In genomic region chr4:145847764-145848163, GRCh38 we compare ENCODE assay signal across 20 cellular contexts.
DNase-seq lines count a peak whose midpoint lies in the region; ATAC-seq, FAIRE-seq and TF ChIP-seq lines count a peak whose summit lies in the region.
"Had no signal": no experiment of that assay in that cellular context is flagged by ENCODE, and none has a peak within 500 bp of the region (broad histone marks: within the 10 kb centered on the region; RNA-seq: fewer than 3 reads in every experiment).

No MANE protein-coding gene starts in this region.

- DNase-seq in H9 (no peak), endothelial cell of umbilical vein (ENCODE audit: low read depth, low spot score) (no peak), memory B cell (ENCODE audit: low spot score in 2 of 2) (no peak), substantia nigra (lab: John Stamatoyannopoulos, UW) (peak in 18 of 49 donors; percentile 5 to 68 (median 16)), dedifferentiated amniotic fluid mesenchymal stem cell (ENCODE audit: extremely low spot score) (no peak), SKM-1 treated with dmso at 0.1 percent for 144 hours (lab: John Stamatoyannopoulos, UW; ENCODE audit: unreplicated experiment) (no peak)
- no peak for DNase-seq in activated CD4-positive, alpha-beta T cell treated with anti-CD3 and anti-CD28 coated beads, Interleukin-2, amount 50 U/mL, for 4 hours
- DNase-seq: DMS 273 treated with DMSO at 0.1 percent for 48 hours, GF-D8, GOT3, MG63, NCI-H1092, NCI-H146, NCI-H2081, NCI-H510A treated with DMSO at 0.1 percent for 48 hours, NCI-H82, PC-9 had no signal

- H3K9ac ChIP-seq in H9 (ENCODE audit: extremely low read depth, insufficient read length, low read length), result no peak overlapping the region
- no peak overlapping the region for H3K9ac ChIP-seq in endothelial cell of umbilical vein (replicated peaks; ENCODE audit: extremely low read depth, insufficient read depth, low read length)
- H3K9ac ChIP-seq: KMS-11 had no signal

- no peak overlapping the region for H3K23ac ChIP-seq in H9 (ENCODE audit: insufficient read length, low read depth, low read length)

- H3K36me3 ChIP-seq in endothelial cell of umbilical vein (ENCODE audit: control insufficient read depth in 2 of 2, extremely low read depth in 1 of 2, insufficient read depth in 2 of 2, low read length in 2 of 2), result no peaks in the 10 kb centered on the region
- H3K36me3 ChIP-seq: MG63 had no signal

- CTCF ChIA-PET in endothelial cell of umbilical vein (lab: Charles Lee), result interaction anchor here (0.8 to 1.5 kb wide), 5 partner anchors 13 to 1249 kb away, joined by 3 to 4 read pairs (median 3); partner anchors contain the start of gene MMAA

- no peak overlapping the region for H4K5ac ChIP-seq in H9 (ENCODE audit: insufficient read length, low read depth, low read length)

- H3K79me2 ChIP-seq in H9 (ENCODE audit: insufficient read depth, low read length) (no peaks in the 10 kb centered on the region), endothelial cell of umbilical vein (ENCODE audit: control insufficient read depth, insufficient read depth, low read length) (no peaks in the 10 kb centered on the region)

- H2BK12ac ChIP-seq in H9 (ENCODE audit: insufficient read length, low read depth, low read length), result no peak overlapping the region

- no peak for FAIRE-seq in endothelial cell of umbilical vein (lab: Jason Lieb, UNC)
- FAIRE-seq: A549, GM12891 had no signal

- no peaks in the 10 kb centered on the region for H3K27me3 Mint-ChIP-seq in H9 (ENCODE audit: low read depth)
- H3K27me3 Mint-ChIP-seq in memory B cell, result no peaks in the 10 kb centered on the region

- WGBS in H9 (ENCODE audit: extremely low coverage, insufficient read length, low lambda C conversion rate), result no CpG with 5 or more reads among the region's 7 CpGs

- H4K8ac ChIP-seq in H9 (replicated peaks; ENCODE audit: insufficient read length, low read depth, low read length), result no peak overlapping the region

- H3K27ac ChIP-seq in H9 (ENCODE audit: insufficient read length, low read depth, low read length) (no peak overlapping the region), endothelial cell of umbilical vein (ENCODE audit: insufficient read depth, low read depth, low read length) (no peak overlapping the region), substantia nigra (ENCODE audit: low read depth, low read length, poor library complexity, severe bottlenecking) (peak overlapping the region; percentile 74)
- H3K27ac ChIP-seq: A549, KMS-11, PC-9 had no signal

- H3K4ac ChIP-seq in H9 (ENCODE audit: low read depth, low read length), result no peak overlapping the region

- no peak overlapping the region for H3K4me2 ChIP-seq in H9 (ENCODE audit: insufficient read depth, insufficient read length, low read length)
- peak overlapping the region; percentile 30 for H3K4me2 ChIP-seq in endothelial cell of umbilical vein (ENCODE audit: insufficient read depth, low read length)
- H3K4me2 ChIP-seq: A549, KMS-11, PC-9 had no signal

- H3K27ac Mint-ChIP-seq in H9 (no peak overlapping the region), memory B cell (peak overlapping the region; percentile 38)

- no peak overlapping the region for H3K18ac ChIP-seq in H9 (ENCODE audit: insufficient read length, low read depth, low read length)

- H3K36me3 Mint-ChIP-seq in H9 (ENCODE audit: insufficient read depth in 1 of 3, low read depth in 3 of 3) (peaks cover 25 to 55% (median 32%) of the 10 kb centered on the region in 3 experiments; a peak in 6 of 7 replicates), memory B cell (peaks cover 18% of the 10 kb centered on the region)

- H2AK5ac ChIP-seq in H9 (ENCODE audit: insufficient read length, low read length), result no peak overlapping the region

- H3T11ph ChIP-seq in H9 (ENCODE audit: low read length), result no peak overlapping the region

- no peaks in the 10 kb centered on the region for H3K9me1 ChIP-seq in endothelial cell of umbilical vein (replicated peaks; ENCODE audit: control insufficient read depth, extremely low read depth, insufficient read depth, low read length)

- no peaks in the 10 kb centered on the region for H3K27me3 ChIP-seq in H9 (ENCODE audit: insufficient read depth, low read length)
- H3K27me3 ChIP-seq in endothelial cell of umbilical vein (ENCODE audit: control insufficient read depth in 2 of 2, insufficient read depth in 2 of 2, low read length in 2 of 2), result no peaks in the 10 kb centered on the region
- H3K27me3 ChIP-seq: MG63 had no signal

- intact Hi-C loops in endothelial cell of umbilical vein (cut with micrococcal nuclease), result no loop called here

- peaks cover 18 to 22% of the 10 kb centered on the region in 2 experiments for H3K4me1 Mint-ChIP-seq in H9
- peaks cover 10% of the 10 kb centered on the region for H3K4me1 Mint-ChIP-seq in memory B cell

- H2BK120ac ChIP-seq in H9 (ENCODE audit: low read depth, low read length, poor library complexity, severe bottlenecking), result no peak overlapping the region

- H4K91ac ChIP-seq in H9 (ENCODE audit: insufficient read length, low read depth, low read length), result no peak overlapping the region

- no peak overlapping the region for H2AFZ ChIP-seq in H9 (ENCODE audit: low read length)
- no peak overlapping the region for H2AFZ ChIP-seq in endothelial cell of umbilical vein (ENCODE audit: low read depth, low read length)
- H2AFZ ChIP-seq: PC-9 had no signal

- TF ChIP-seq CTCF in H9 (conservative IDR thresholded peaks at IDR 0.05) (no peak), endothelial cell of umbilical vein (IDR thresholded peaks at IDR 0.05; ENCODE audit: extremely low read depth in 1 of 2, insufficient read depth in 1 of 2, low read depth in 1 of 2, low read length in 2 of 2) (no peak)

- TF ChIP-seq POLR2A in endothelial cell of umbilical vein (IDR thresholded peaks at IDR 0.05; ENCODE audit: low read depth, low read length), result no peak

- no peaks in the 10 kb centered on the region for H3K9me3 ChIP-seq in H9 (ENCODE audit: control insufficient read depth, low read depth, low read length)
- H3K9me3 ChIP-seq in endothelial cell of umbilical vein (replicated peaks; ENCODE audit: control insufficient read depth, insufficient read depth, low read length), result no peaks in the 10 kb centered on the region
- H3K9me3 ChIP-seq: A549, MG63 had no signal

- ATAC-seq in memory B cell (ENCODE audit: low read depth), result no peak
- ATAC-seq: A549 had no signal

- dilution Hi-C loops in endothelial cell of umbilical vein (cut with MboI; ENCODE audit: extremely low pct_ligation_motif_present, low sequenced_read_pairs), result no loop called here

- H3K4me3 Mint-ChIP-seq in H9 (no peak overlapping the region), memory B cell (no peak overlapping the region)

- POLR2A ChIA-PET in endothelial cell of umbilical vein (lab: Charles Lee), result no interaction called here

- no peaks in the 10 kb centered on the region for H3K4me1 ChIP-seq in H9 (ENCODE audit: insufficient read depth, low read length)
- peaks cover 20% of the 10 kb centered on the region for H3K4me1 ChIP-seq in endothelial cell of umbilical vein (ENCODE audit: control insufficient read depth, extremely low read depth, insufficient read depth, low read length)

- H3K9me3 Mint-ChIP-seq in H9 (no peaks in the 10 kb centered on the region), memory B cell (no peaks in the 10 kb centered on the region)

- no TSS peak for BruUV-seq in endothelial cell of umbilical vein (replicated peaks; lab: Mats Ljungman, UMichigan)

- H2BK5ac ChIP-seq in H9 (ENCODE audit: insufficient read length, low read length), result no peak overlapping the region

- no peak overlapping the region for H3K14ac ChIP-seq in H9 (ENCODE audit: insufficient read depth, low read length)

- H2BK20ac ChIP-seq in H9 (ENCODE audit: low read depth, low read length, poor library complexity, severe bottlenecking), result no peak overlapping the region

- H3K79me1 ChIP-seq in H9 (ENCODE audit: insufficient read depth, low read depth, low read length, poor library complexity, severe bottlenecking), result no peaks in the 10 kb centered on the region

- no peak overlapping the region for H3K56ac ChIP-seq in H9 (ENCODE audit: insufficient read length, low read depth, low read length)

- no peaks in the 10 kb centered on the region for H3K23me2 ChIP-seq in H9 (ENCODE audit: insufficient read length, low read depth, low read length, poor library complexity, severe bottlenecking)

- H3K4me3 ChIP-seq in endothelial cell of umbilical vein (replicated peaks in 1 of 3; ENCODE audit: insufficient read depth in 1 of 3, low read depth in 1 of 3, low read length in 3 of 3), result no peak overlapping the region
- H3K4me3 ChIP-seq: A549, MG63, PC-9 had no signal

- H4K20me1 ChIP-seq in H9 (ENCODE audit: control insufficient read depth, insufficient read depth, insufficient read length), result no peaks in the 10 kb centered on the region
- no peaks in the 10 kb centered on the region for H4K20me1 ChIP-seq in endothelial cell of umbilical vein (replicated peaks; ENCODE audit: control insufficient read depth, extremely low read depth, insufficient read depth, low read length)

- H2BK15ac ChIP-seq in H9 (ENCODE audit: low read depth, low read length), result 0 out of 2 replicates have a peak overlapping the region, but pooled peaks have one; percentile 13

TF ChIP-seq in endothelial cell of umbilical vein, 7 proteins besides CTCF, POLR2A, EP300 and RAD21:
- TF ChIP-seq POLR2AphosphoS5 (IDR thresholded peaks at IDR 0.05; ENCODE audit: insufficient read depth, low read depth, low read length) (no peak), EZH2 (IDR thresholded peaks at IDR 0.05; ENCODE audit: borderline replicate concordance, low read depth, low read length, severe bottlenecking) (no peak), FOS (IDR thresholded peaks at IDR 0.05; ENCODE audit: borderline replicate concordance, insufficient read depth, low read length) (no peak), JUN (IDR thresholded peaks at IDR 0.05; ENCODE audit: borderline replicate concordance, insufficient read depth, insufficient read length, low read depth) (no peak), MAX (IDR thresholded peaks at IDR 0.05; ENCODE audit: insufficient read depth, insufficient read length) (no peak), GATA2 (IDR thresholded peaks at IDR 0.05; ENCODE audit: insufficient read depth, insufficient read length, low read depth, low read length) (no peak), MYC (IDR thresholded peaks at IDR 0.05; ENCODE audit: low read depth, low read length) (no peak)
